In genomic region chr3:101629219-101629618, GRCh38 we compare ENCODE assay signal across 39 cellular contexts.
"Had no signal": no experiment of that assay in that cellular context is flagged by ENCODE, and none has a peak within 500 bp of the region (broad histone marks: within the 10 kb centered on the region; RNA-seq: fewer than 3 reads in every experiment).

No MANE protein-coding gene starts in this region.

- H3K4me3 Mint-ChIP-seq: activated CD4-positive, alpha-beta memory T cell treated with anti-CD3 and anti-CD28 coated beads for 36 hours; activated CD4-positive, alpha-beta T cell treated with anti-CD3 and anti-CD28 coated beads for 36 hours; activated CD8-positive, alpha-beta T cell treated with anti-CD3 and anti-CD28 coated beads for 36 hours; activated naive CD4-positive, alpha-beta T cell treated with anti-CD3 and anti-CD28 coated beads, Interleukin-2, amount 10 ng/mL, durations not matched to agents 7 days and 5 days; activated naive CD4-positive, alpha-beta T cell treated with anti-CD3 and anti-CD28 coated beads, Interleukin-2, amount 50 U/mL, for 24 hours; activated naive CD8-positive, alpha-beta T cell; activated naive CD8-positive, alpha-beta T cell treated with anti-CD3 and anti-CD28 coated beads, Interleukin-2, amount 10 ng/mL, durations not matched to agents 7 days and 5 days; activated naive CD8-positive, alpha-beta T cell treated with anti-CD3 and anti-CD28 coated beads, Interleukin-2, amount 50 U/mL, for 24 hours; activated T-cell treated with anti-CD3 and anti-CD28 coated beads, Interleukin-2, amount 50 U/mL, for 4 hours; activated T-cell treated with anti-CD3 and anti-CD28 coated beads, Interleukin-2, amount 50 U/mL, for 72 hours; activated T-helper 1 cell treated with anti-CD3 and anti-CD28 coated beads, Interleukin-12 subunit alpha, Interleukin-12 subunit beta, Interleukin-2, Interleukin-4 antibody, amounts not matched to agents 30 ng/mL and 10 ng/mL and 1 ng/mL, durations not matched to agents 14 hours and 24 hours and 36 hours; brain; central memory CD8-positive, alpha-beta T cell; T-helper 1 cell treated with Interleukin-12 subunit alpha and Interleukin-12 subunit beta and Interleukin-4 antibody, amounts not matched to agents 30 μg/mL and 1 μg/mL, for 36 hours; T-helper 2 cell treated with Interferon-gamma antibody and Interleukin-4, amounts not matched to agents 5 μg/mL and 100 μg/mL, for 36 hours; WTC11 had no signal

- ATAC-seq: activated CD4-positive, alpha-beta T cell treated with anti-CD3 and anti-CD28 coated beads for 36 hours; activated CD4-positive, CD25-positive, alpha-beta regulatory T cell treated with anti-CD3 and anti-CD28 coated beads, Interleukin-2, amount 50 U/mL, for 24 hours; activated CD8-positive, alpha-beta T cell treated with anti-CD3 and anti-CD28 coated beads for 36 hours; activated naive CD8-positive, alpha-beta T cell treated with anti-CD3 and anti-CD28 coated beads, Interleukin-2, amount 50 U/mL, for 24 hours; activated T-cell treated with anti-CD3 and anti-CD28 coated beads, Interleukin-2, amount 50 U/mL, for 4 hours; activated T-cell treated with anti-CD3 and anti-CD28 coated beads, Interleukin-2, amount 50 U/mL, for 72 hours; WTC11 had no signal

- DNase-seq: activated CD4-positive, alpha-beta memory T cell treated with anti-CD3 and anti-CD28 coated beads for 36 hours; activated CD4-positive, alpha-beta T cell treated with anti-CD3 and anti-CD28 coated beads for 1 hour; activated CD4-positive, alpha-beta T cell treated with anti-CD3 and anti-CD28 coated beads for 36 hours; activated CD4-positive, alpha-beta T cell treated with anti-CD3 and anti-CD28 coated beads for 48 hours; activated CD4-positive, alpha-beta T cell treated with anti-CD3 and anti-CD28 coated beads, Interleukin-2, amount 50 U/mL, for 1 hour; activated CD4-positive, alpha-beta T cell treated with anti-CD3 and anti-CD28 coated beads, Interleukin-2, amount 50 U/mL, for 4 hours; activated CD4-positive, CD25-positive, alpha-beta regulatory T cell; activated CD8-positive, alpha-beta memory T cell treated with anti-CD3 and anti-CD28 coated beads, Interleukin-2, amount 50 U/mL, for 4 hours; activated CD8-positive, alpha-beta T cell treated with anti-CD3 and anti-CD28 coated beads for 36 hours; activated effector memory CD4-positive, alpha-beta T cell treated with Interleukin-2 at 50 U/mL for 16 hours; activated gamma-delta T cell; activated naive CD4-positive, alpha-beta T cell treated with anti-CD3 and anti-CD28 coated beads, Interleukin-2, amount 10 ng/mL, durations not matched to agents 7 days and 5 days; activated naive CD4-positive, alpha-beta T cell treated with Interleukin-2 at 50 U/mL for 16 hours; activated naive CD8-positive, alpha-beta T cell treated with anti-CD3 and anti-CD28 coated beads, Interleukin-2, amount 10 ng/mL, durations not matched to agents 7 days and 5 days; activated naive CD8-positive, alpha-beta T cell treated with anti-CD3 and anti-CD28 coated beads, Interleukin-2, amount 50 U/mL, for 24 hours; activated T-cell treated with anti-CD3 and anti-CD28 coated beads for 4 hours; activated T-cell treated with anti-CD3 and anti-CD28 coated beads, Interleukin-2, amount 50 U/mL, for 1 hour; activated T-cell treated with anti-CD3 and anti-CD28 coated beads, Interleukin-2, amount 50 U/mL, for 4 hours; activated T-cell treated with anti-CD3 and anti-CD28 coated beads, Interleukin-2, amount 50 U/mL, for 72 hours; amygdala; anterior cingulate cortex; caudate nucleus; cerebellar nuclear complex; T-helper 1 cell; T-helper 2 cell; T-helper 9 cell; WERI-Rb-1 had no signal

- H3K27me3 Mint-ChIP-seq: activated CD4-positive, alpha-beta memory T cell treated with anti-CD3 and anti-CD28 coated beads for 36 hours; activated CD4-positive, alpha-beta T cell treated with anti-CD3 and anti-CD28 coated beads for 36 hours; activated CD8-positive, alpha-beta T cell treated with anti-CD3 and anti-CD28 coated beads for 36 hours; activated naive CD4-positive, alpha-beta T cell treated with anti-CD3 and anti-CD28 coated beads, Interleukin-2, amount 10 ng/mL, durations not matched to agents 7 days and 5 days; activated naive CD4-positive, alpha-beta T cell treated with anti-CD3 and anti-CD28 coated beads, Interleukin-2, amount 50 U/mL, for 24 hours; activated naive CD8-positive, alpha-beta T cell; activated naive CD8-positive, alpha-beta T cell treated with anti-CD3 and anti-CD28 coated beads, Interleukin-2, amount 10 ng/mL, durations not matched to agents 7 days and 5 days; activated naive CD8-positive, alpha-beta T cell treated with anti-CD3 and anti-CD28 coated beads, Interleukin-2, amount 50 U/mL, for 24 hours; central memory CD8-positive, alpha-beta T cell had no signal

- H3K4me1 ChIP-seq: ascending aorta had no signal

- H3K36me3 ChIP-seq: ascending aorta, cardiac muscle cell, WERI-Rb-1 had no signal

- H3K4me1 Mint-ChIP-seq: activated CD4-positive, alpha-beta T cell treated with anti-CD3 and anti-CD28 coated beads for 36 hours; activated naive CD4-positive, alpha-beta T cell treated with anti-CD3 and anti-CD28 coated beads, Interleukin-2, amount 10 ng/mL, durations not matched to agents 7 days and 5 days; activated naive CD4-positive, alpha-beta T cell treated with anti-CD3 and anti-CD28 coated beads, Interleukin-2, amount 50 U/mL, for 24 hours; activated naive CD8-positive, alpha-beta T cell treated with anti-CD3 and anti-CD28 coated beads, Interleukin-2, amount 10 ng/mL, durations not matched to agents 7 days and 5 days; activated naive CD8-positive, alpha-beta T cell treated with anti-CD3 and anti-CD28 coated beads, Interleukin-2, amount 50 U/mL, for 24 hours; brain had no signal

- H3K9me3 Mint-ChIP-seq: activated CD4-positive, alpha-beta memory T cell treated with anti-CD3 and anti-CD28 coated beads for 36 hours; activated naive CD8-positive, alpha-beta T cell treated with anti-CD3 and anti-CD28 coated beads, Interleukin-2, amount 50 U/mL, for 24 hours; activated T-cell treated with anti-CD3 and anti-CD28 coated beads, Interleukin-2, amount 50 U/mL, for 4 hours; activated T-cell treated with anti-CD3 and anti-CD28 coated beads, Interleukin-2, amount 50 U/mL, for 72 hours; central memory CD8-positive, alpha-beta T cell; T-helper 1 cell treated with Interleukin-12 subunit alpha and Interleukin-12 subunit beta and Interleukin-4 antibody, amounts not matched to agents 30 μg/mL and 1 μg/mL, for 36 hours had no signal

- H3K27ac Mint-ChIP-seq: activated CD4-positive, alpha-beta memory T cell treated with anti-CD3 and anti-CD28 coated beads for 36 hours; activated CD4-positive, alpha-beta T cell treated with anti-CD3 and anti-CD28 coated beads for 36 hours; activated CD8-positive, alpha-beta T cell treated with anti-CD3 and anti-CD28 coated beads for 36 hours; activated naive CD4-positive, alpha-beta T cell treated with anti-CD3 and anti-CD28 coated beads, Interleukin-2, amount 10 ng/mL, durations not matched to agents 7 days and 5 days; activated naive CD4-positive, alpha-beta T cell treated with anti-CD3 and anti-CD28 coated beads, Interleukin-2, amount 50 U/mL, for 24 hours; activated naive CD8-positive, alpha-beta T cell; activated naive CD8-positive, alpha-beta T cell treated with anti-CD3 and anti-CD28 coated beads, Interleukin-2, amount 10 ng/mL, durations not matched to agents 7 days and 5 days; activated naive CD8-positive, alpha-beta T cell treated with anti-CD3 and anti-CD28 coated beads, Interleukin-2, amount 50 U/mL, for 24 hours; activated T-cell treated with anti-CD3 and anti-CD28 coated beads, Interleukin-2, amount 50 U/mL, for 72 hours; activated T-helper 1 cell treated with anti-CD3 and anti-CD28 coated beads, Interleukin-12 subunit alpha, Interleukin-12 subunit beta, Interleukin-2, Interleukin-4 antibody, amounts not matched to agents 30 ng/mL and 10 ng/mL and 1 ng/mL, durations not matched to agents 14 hours and 24 hours and 36 hours; activated T-helper 2 cell treated with anti-CD3 and anti-CD28 coated beads, Interferon-gamma antibody, Interleukin-2, Interleukin-4, amounts not matched to agents 10 μg/mL and 5 μg/mL and 100 μg/mL, durations not matched to agents 14 hours and 24 hours and 36 hours; brain; T-helper 1 cell treated with Interleukin-12 subunit alpha and Interleukin-12 subunit beta and Interleukin-4 antibody, amounts not matched to agents 30 μg/mL and 1 μg/mL, for 36 hours; T-helper 2 cell treated with Interferon-gamma antibody and Interleukin-4, amounts not matched to agents 5 μg/mL and 100 μg/mL, for 36 hours; WTC11 had no signal

- H3K27ac ChIP-seq: ascending aorta, cardiac muscle cell, WERI-Rb-1 had no signal

- H3K9me3 ChIP-seq: ascending aorta had no signal

- H3K4me3 ChIP-seq: ascending aorta, cardiac muscle cell had no signal

- H3K36me3 Mint-ChIP-seq: activated CD4-positive, alpha-beta memory T cell treated with anti-CD3 and anti-CD28 coated beads for 36 hours; activated naive CD4-positive, alpha-beta T cell treated with anti-CD3 and anti-CD28 coated beads, Interleukin-2, amount 10 ng/mL, durations not matched to agents 7 days and 5 days; brain had no signal
